ENCODE assay signal across 1 cellular context in the genomic region with DNA sequence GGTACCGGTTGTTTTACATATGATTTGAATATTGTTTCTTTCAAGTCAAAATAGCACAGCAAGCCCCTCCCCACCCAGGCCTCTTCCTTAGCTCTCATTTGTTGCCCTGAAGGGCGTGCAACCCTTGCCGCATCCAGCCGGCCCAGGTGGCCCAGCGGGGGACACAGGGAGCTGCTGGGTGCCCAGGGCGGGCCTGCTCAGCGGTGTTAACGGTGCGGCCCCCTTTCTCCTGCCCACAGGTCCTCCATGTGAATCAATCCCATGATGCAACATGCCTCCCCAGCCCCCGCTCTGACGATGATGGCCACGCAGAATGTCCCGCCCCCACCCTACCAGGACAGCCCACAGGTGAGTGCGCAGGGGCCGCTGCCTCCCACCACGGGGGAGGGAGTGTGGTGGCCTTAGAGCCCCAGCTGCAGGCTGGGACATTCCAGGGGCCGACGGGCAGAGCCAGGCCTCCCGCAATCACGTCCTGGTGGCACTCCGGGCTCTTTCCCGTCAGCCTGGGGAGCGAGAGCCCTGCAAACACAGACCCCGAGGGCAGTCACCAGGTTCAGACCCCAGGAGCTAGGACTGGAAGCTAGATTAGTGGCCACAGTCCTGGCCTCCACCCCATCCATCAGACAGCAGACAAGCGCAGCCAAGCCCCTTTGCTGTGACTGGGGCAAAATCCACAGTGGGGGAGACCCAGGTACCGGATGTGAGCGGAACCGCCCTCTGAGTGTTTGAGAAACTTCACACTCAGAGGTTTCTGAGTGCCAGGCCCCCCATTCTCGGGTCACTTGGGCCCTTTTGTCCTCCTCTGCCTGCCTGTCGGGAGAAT.
TF ChIP-seq lines count a peak whose summit lies in the region.

No MANE protein-coding gene starts in this region.

TF ChIP-seq in WTC11, 78 proteins besides CTCF, POLR2A, EP300 and RAD21 (continued from another document):
- TF ChIP-seq, protein P1, sequence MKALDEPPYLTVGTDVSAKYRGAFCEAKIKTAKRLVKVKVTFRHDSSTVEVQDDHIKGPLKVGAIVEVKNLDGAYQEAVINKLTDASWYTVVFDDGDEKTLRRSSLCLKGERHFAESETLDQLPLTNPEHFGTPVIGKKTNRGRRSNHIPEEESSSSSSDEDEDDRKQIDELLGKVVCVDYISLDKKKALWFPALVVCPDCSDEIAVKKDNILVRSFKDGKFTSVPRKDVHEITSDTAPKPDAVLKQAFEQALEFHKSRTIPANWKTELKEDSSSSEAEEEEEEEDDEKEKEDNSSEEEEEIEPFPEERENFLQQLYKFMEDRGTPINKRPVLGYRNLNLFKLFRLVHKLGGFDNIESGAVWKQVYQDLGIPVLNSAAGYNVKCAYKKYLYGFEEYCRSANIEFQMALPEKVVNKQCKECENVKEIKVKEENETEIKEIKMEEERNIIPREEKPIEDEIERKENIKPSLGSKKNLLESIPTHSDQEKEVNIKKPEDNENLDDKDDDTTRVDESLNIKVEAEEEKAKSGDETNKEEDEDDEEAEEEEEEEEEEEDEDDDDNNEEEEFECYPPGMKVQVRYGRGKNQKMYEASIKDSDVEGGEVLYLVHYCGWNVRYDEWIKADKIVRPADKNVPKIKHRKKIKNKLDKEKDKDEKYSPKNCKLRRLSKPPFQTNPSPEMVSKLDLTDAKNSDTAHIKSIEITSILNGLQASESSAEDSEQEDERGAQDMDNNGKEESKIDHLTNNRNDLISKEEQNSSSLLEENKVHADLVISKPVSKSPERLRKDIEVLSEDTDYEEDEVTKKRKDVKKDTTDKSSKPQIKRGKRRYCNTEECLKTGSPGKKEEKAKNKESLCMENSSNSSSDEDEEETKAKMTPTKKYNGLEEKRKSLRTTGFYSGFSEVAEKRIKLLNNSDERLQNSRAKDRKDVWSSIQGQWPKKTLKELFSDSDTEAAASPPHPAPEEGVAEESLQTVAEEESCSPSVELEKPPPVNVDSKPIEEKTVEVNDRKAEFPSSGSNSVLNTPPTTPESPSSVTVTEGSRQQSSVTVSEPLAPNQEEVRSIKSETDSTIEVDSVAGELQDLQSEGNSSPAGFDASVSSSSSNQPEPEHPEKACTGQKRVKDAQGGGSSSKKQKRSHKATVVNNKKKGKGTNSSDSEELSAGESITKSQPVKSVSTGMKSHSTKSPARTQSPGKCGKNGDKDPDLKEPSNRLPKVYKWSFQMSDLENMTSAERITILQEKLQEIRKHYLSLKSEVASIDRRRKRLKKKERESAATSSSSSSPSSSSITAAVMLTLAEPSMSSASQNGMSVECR (CRISPR knock-in tag; IDR thresholded peaks at IDR 0.05; ENCODE audit: borderline replicate concordance) = no peak
- TF ChIP-seq ZNF317 (CRISPR knock-in tag; IDR thresholded peaks at IDR 0.05; ENCODE audit: borderline replicate concordance, low read depth) (no peak), SP1 (CRISPR knock-in tag; conservative IDR thresholded peaks at IDR 0.05) (no peak), EMX1 (CRISPR knock-in tag; IDR thresholded peaks at IDR 0.05) (no peak), FOXJ3 (CRISPR knock-in tag; IDR thresholded peaks at IDR 0.05; ENCODE audit: borderline replicate concordance) (no peak), TCF7 (CRISPR knock-in tag; IDR thresholded peaks at IDR 0.05; ENCODE audit: low read depth) (no peak), ZNF138 (CRISPR knock-in tag; conservative IDR thresholded peaks at IDR 0.05) (no peak), ZNF416 (CRISPR knock-in tag; IDR thresholded peaks at IDR 0.05) (no peak), SMAD4 (CRISPR knock-in tag; IDR thresholded peaks at IDR 0.05) (no peak), CREM (CRISPR knock-in tag; IDR thresholded peaks at IDR 0.05) (no peak), ZBTB21 (CRISPR knock-in tag; IDR thresholded peaks at IDR 0.05; ENCODE audit: borderline replicate concordance) (no peak)
- TF ChIP-seq, protein P2, sequence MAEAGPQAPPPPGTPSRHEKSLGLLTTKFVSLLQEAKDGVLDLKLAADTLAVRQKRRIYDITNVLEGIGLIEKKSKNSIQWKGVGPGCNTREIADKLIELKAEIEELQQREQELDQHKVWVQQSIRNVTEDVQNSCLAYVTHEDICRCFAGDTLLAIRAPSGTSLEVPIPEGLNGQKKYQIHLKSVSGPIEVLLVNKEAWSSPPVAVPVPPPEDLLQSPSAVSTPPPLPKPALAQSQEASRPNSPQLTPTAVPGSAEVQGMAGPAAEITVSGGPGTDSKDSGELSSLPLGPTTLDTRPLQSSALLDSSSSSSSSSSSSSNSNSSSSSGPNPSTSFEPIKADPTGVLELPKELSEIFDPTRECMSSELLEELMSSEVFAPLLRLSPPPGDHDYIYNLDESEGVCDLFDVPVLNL (CRISPR knock-in tag; IDR thresholded peaks at IDR 0.05; ENCODE audit: borderline replicate concordance, low read depth) = no peak
